ENCODE assay signal across 16 cellular contexts in the genomic region with DNA sequence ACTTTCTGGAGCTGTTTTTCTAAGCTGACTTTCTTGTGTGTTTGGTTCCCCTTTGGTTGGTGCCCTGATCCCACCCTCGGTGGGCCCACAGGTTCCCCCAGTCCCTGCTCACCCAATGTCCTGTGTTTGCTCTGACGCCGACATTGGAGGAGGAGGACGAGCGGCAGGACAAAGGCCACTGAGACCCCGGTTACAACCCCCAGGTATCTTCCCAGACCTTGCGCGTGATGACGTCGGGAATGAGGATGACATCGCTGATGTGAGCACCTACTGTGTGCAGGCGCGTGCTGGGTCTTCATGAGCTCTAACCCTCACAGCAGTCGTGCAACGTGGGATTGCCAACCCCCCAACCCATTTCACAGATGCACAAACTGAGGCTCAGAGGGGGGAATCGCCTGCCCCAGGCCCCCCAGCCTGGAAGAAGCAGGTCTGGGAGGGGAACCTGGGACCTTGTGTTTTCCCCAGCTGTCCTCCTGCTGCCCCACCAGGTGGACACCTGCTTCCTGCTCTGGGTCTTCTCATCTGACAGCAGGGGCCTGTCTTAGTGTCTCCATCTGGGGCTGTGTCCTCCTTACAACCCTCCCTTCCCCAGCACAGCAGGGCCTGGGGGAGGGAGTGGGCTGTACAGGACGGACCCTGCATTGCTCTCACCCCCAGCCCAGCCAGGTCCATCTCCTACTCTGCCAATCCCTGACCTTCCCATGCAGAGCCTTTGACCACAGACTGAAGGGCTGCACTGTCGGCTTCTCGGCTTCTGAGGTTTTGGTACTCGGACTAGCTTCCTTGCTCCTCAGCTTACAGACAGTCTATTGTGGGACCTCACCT. TPM values are rescaled to one million over a fixed set of nuclear protein-coding genes. Genes with fewer than 3 reads are reported as not detected.
A peak's percentile ranks its signal among the peaks of the same experiment; 100 is the strongest.
DNase-seq lines count a peak whose midpoint lies in the region; ATAC-seq, FAIRE-seq and TF ChIP-seq lines count a peak whose summit lies in the region.
"Had no signal": no experiment of that assay in that cellular context is flagged by ENCODE, and none has a peak within 500 bp of the region (broad histone marks: within the 10 kb centered on the region; RNA-seq: fewer than 3 reads in every experiment).

No MANE protein-coding gene starts in this region.

- peaks cover 3% of the 10 kb centered on the region for H3K9me3 Mint-ChIP-seq in astrocyte (ENCODE audit: unreplicated experiment)
- H3K9me3 Mint-ChIP-seq in memory B cell, result no peaks in the 10 kb centered on the region

- ATAC-seq in Right ventricle myocardium superior (ENCODE audit: poor library complexity), result peak; percentile 23
- ATAC-seq in memory B cell (ENCODE audit: low read depth), result no peak
- ATAC-seq in GM18873 (IDR thresholded peaks at IDR 0.05; ENCODE audit: low FRiP score, unreplicated experiment), result no peak
- ATAC-seq in GM19395 (IDR thresholded peaks at IDR 0.05; ENCODE audit: unreplicated experiment), result no peak
- no peak for ATAC-seq in GM21515 (IDR thresholded peaks at IDR 0.05; ENCODE audit: unreplicated experiment)

- no peak overlapping the region for H2AFZ ChIP-seq in astrocyte (ENCODE audit: low read depth, low read length)

- H3K27ac Mint-ChIP-seq in astrocyte (ENCODE audit: unreplicated experiment) (peak overlapping the region; percentile 8), memory B cell (no peak overlapping the region)

- intact Hi-C loops in Right ventricle myocardium superior (cut with DNase I) (no loop called here), cardiac septum (cut with DNase I) (no loop called here)

- no peaks in the 10 kb centered on the region for H3K4me1 ChIP-seq in astrocyte (ENCODE audit: insufficient read depth, low read length)
- H3K4me1 ChIP-seq: esophagus squamous epithelium had no signal

- no peak overlapping the region for H3K4me3 Mint-ChIP-seq in astrocyte (ENCODE audit: unreplicated experiment)
- H3K4me3 Mint-ChIP-seq in memory B cell, result peak overlapping the region; percentile 27

- DNase-seq in Right ventricle myocardium superior, result no peak
- DNase-seq in cardiac septum (ENCODE audit: low spot score), result no peak
- no peak for DNase-seq in astrocyte (ENCODE audit: low read depth)
- no peak for DNase-seq in memory B cell (ENCODE audit: low spot score in 2 of 2)
- peak; percentile 31 for DNase-seq in ureter (ENCODE audit: low spot score)
- DNase-seq: activated gamma-delta T cell, cerebellar nuclear complex, DMS79 treated with DMSO at 0.1 percent for 48 hours, esophagus squamous epithelium, NCI-H1048, NCI-H345 had no signal

- peaks cover 9% of the 10 kb centered on the region for H3K4me1 Mint-ChIP-seq in astrocyte (ENCODE audit: low read depth, unreplicated experiment)
- H3K4me1 Mint-ChIP-seq in memory B cell, result peaks cover 8% of the 10 kb centered on the region

- H3K27ac ChIP-seq in astrocyte (ENCODE audit: low read depth, low read length), result no peak overlapping the region

- H3K36me3 ChIP-seq in astrocyte (ENCODE audit: insufficient read depth, low read length), result no peaks in the 10 kb centered on the region
- H3K36me3 ChIP-seq: esophagus squamous epithelium had no signal

- H3K4me3 ChIP-seq in astrocyte (ENCODE audit: insufficient read depth, low read depth, low read length), result no peak overlapping the region
- H3K4me3 ChIP-seq: esophagus squamous epithelium had no signal

- TF ChIP-seq CTCF in astrocyte (IDR thresholded peaks at IDR 0.05; ENCODE audit: insufficient read depth, low read depth, low read length), result no peak

- H3K36me3 Mint-ChIP-seq in astrocyte (ENCODE audit: low read depth, unreplicated experiment) (no peaks in the 10 kb centered on the region), memory B cell (no peaks in the 10 kb centered on the region)

- no peak for FAIRE-seq in astrocyte (lab: Jason Lieb, UNC)
- FAIRE-seq: urothelium cell line had no signal

- H4K20me1 ChIP-seq in astrocyte (ENCODE audit: insufficient read depth, low read length), result no peaks in the 10 kb centered on the region

- H3K9me3 ChIP-seq in astrocyte (ENCODE audit: insufficient read depth, low read depth, low read length), result no peaks in the 10 kb centered on the region
- H3K9me3 ChIP-seq: esophagus squamous epithelium had no signal

- H3K79me2 ChIP-seq in astrocyte (ENCODE audit: insufficient read depth, low read length), result no peaks in the 10 kb centered on the region

- peaks cover 6% of the 10 kb centered on the region for H3K27me3 Mint-ChIP-seq in astrocyte (ENCODE audit: low read depth, unreplicated experiment)
- peaks cover 10% of the 10 kb centered on the region for H3K27me3 Mint-ChIP-seq in memory B cell

- H3K27me3 ChIP-seq in astrocyte (ENCODE audit: insufficient read depth, low read length), result no peaks in the 10 kb centered on the region

- H3K9ac ChIP-seq in astrocyte (ENCODE audit: low read length), result no peak overlapping the region

- H3K4me2 ChIP-seq in astrocyte (ENCODE audit: low read length), result peak overlapping the region; percentile 27

RNA-seq across cellular contexts. Expression of gene LILRA6, which starts 4.7 kb away (rescaled TPM):
- total RNA-seq in Right ventricle myocardium superior, result 1.8 TPM
- 2.7 TPM for total RNA-seq in cardiac septum
- not detected in 2 replicates for total RNA-seq in astrocyte
- total RNA-seq in ureter, result 1.6 TPM
- total RNA-seq: lung microvascular endothelial cell had no signal

RNA-seq across cellular contexts. Expression of gene LILRB5, which starts 9.8 kb away (rescaled TPM):
- total RNA-seq in Right ventricle myocardium superior (7.7 TPM), cardiac septum (4.4 TPM), astrocyte (not detected in 2 replicates), ureter (5.3 TPM)
- total RNA-seq: lung microvascular endothelial cell had no signal

RNA-seq across cellular contexts. Expression of gene LILRB3, which starts 24.5 kb away (rescaled TPM):
- total RNA-seq in Right ventricle myocardium superior, result 3.6 TPM
- total RNA-seq in cardiac septum, result 2.7 TPM
- total RNA-seq in astrocyte, result not detected in 2 replicates
- 5.6 TPM for total RNA-seq in ureter
- total RNA-seq: lung microvascular endothelial cell had no signal

RNA-seq across cellular contexts. Expression of gene LILRB2, which starts 33.6 kb away (rescaled TPM):
- total RNA-seq in Right ventricle myocardium superior (1.8 TPM), cardiac septum (2.8 TPM), astrocyte (not detected in 2 replicates), ureter (2.6 TPM)
- total RNA-seq: lung microvascular endothelial cell had no signal

RNA-seq across cellular contexts. Expression of gene RPS9, which starts 46.7 kb away (rescaled TPM):
- total RNA-seq in Right ventricle myocardium superior, result 651 TPM
- 615 TPM for total RNA-seq in cardiac septum
- total RNA-seq in astrocyte, result 685 and 779 TPM in 2 replicates
- total RNA-seq in ureter, result 1,389 TPM
